ENCODE assay signal across 8 cellular contexts in genomic region chr3:9168230-9168629, GRCh38.
DNase-seq lines count a peak whose midpoint lies in the region; ATAC-seq and TF ChIP-seq lines count a peak whose summit lies in the region.

No MANE protein-coding gene starts in this region.

- DNase-seq in GM13977 (ENCODE audit: low spot score), result peak; percentile 79
- peak; percentile 82 for DNase-seq in epithelial cell of esophagus (ENCODE audit: low read depth)
- DNase-seq in upper lobe of right lung, result no peak
- DNase-seq in middle frontal gyrus (ENCODE audit: extremely low spot score, low spot score), result no peak
- no peak for DNase-seq in effector memory CD8-positive, alpha-beta T cell
- no peak for DNase-seq in NCI-H1092 (lab: John Stamatoyannopoulos, UW)

- H3K4me3 ChIP-seq in Loucy (ENCODE audit: low read length, poor library complexity, severe bottlenecking), result no peak overlapping the region
- no peak overlapping the region for H3K4me3 ChIP-seq in epithelial cell of esophagus (ENCODE audit: low read length)
- no peak overlapping the region for H3K4me3 ChIP-seq in upper lobe of right lung

- no peaks in the 10 kb centered on the region for H3K9me3 Mint-ChIP-seq in effector memory CD8-positive, alpha-beta T cell

- peaks cover 53% of the 10 kb centered on the region for H3K79me2 ChIP-seq in Loucy (ENCODE audit: insufficient read depth, low read length)

- H3K27ac ChIP-seq in upper lobe of right lung, result no peak overlapping the region

- TF ChIP-seq CTCF in GM13977 (IDR thresholded peaks at IDR 0.05; ENCODE audit: extremely low read depth, insufficient read depth, missing control alignments) (no peak), Loucy (conservative IDR thresholded peaks at IDR 0.05; ENCODE audit: low read length) (no peak), epithelial cell of esophagus (IDR thresholded peaks at IDR 0.05; ENCODE audit: insufficient read depth, low read depth, low read length, missing control alignments) (no peak), upper lobe of right lung (IDR thresholded peaks at IDR 0.05) (no peak)

- in situ Hi-C loops in GM13977 (cut with MboI; ENCODE audit: low pct_unique_long_range_greater_than_20kb, low sequenced_read_pairs, unreplicated experiment), result no loop called here

- no peaks in the 10 kb centered on the region for H3K27me3 ChIP-seq in Loucy (ENCODE audit: insufficient read depth, low read length, poor library complexity, severe bottlenecking)
- H3K27me3 ChIP-seq in upper lobe of right lung, result no peaks in the 10 kb centered on the region

- intact Hi-C loops in upper lobe of right lung (cut with DNase I), result no loop called here

- H3K4me1 ChIP-seq in Loucy (ENCODE audit: insufficient read depth, low read length, poor library complexity, severe bottlenecking) (peaks cover 48% of the 10 kb centered on the region), upper lobe of right lung (peaks cover 6% of the 10 kb centered on the region)

- H3K9me2 ChIP-seq in Loucy (replicated peaks; ENCODE audit: low read depth, low read length), result no peaks in the 10 kb centered on the region

- no peaks in the 10 kb centered on the region for H3K36me3 Mint-ChIP-seq in effector memory CD8-positive, alpha-beta T cell (ENCODE audit: insufficient read depth)

- H3K27me3 Mint-ChIP-seq in effector memory CD8-positive, alpha-beta T cell, result peaks cover 0 to 10% of the 10 kb centered on the region in 2 donors

- H3K36me3 ChIP-seq in Loucy (ENCODE audit: insufficient read depth, low read length) (no peaks in the 10 kb centered on the region), upper lobe of right lung (no peaks in the 10 kb centered on the region)

- no peak overlapping the region for H3K4me3 Mint-ChIP-seq in effector memory CD8-positive, alpha-beta T cell

- peaks cover 11 to 16% of the 10 kb centered on the region in 2 donors for H3K4me1 Mint-ChIP-seq in effector memory CD8-positive, alpha-beta T cell (ENCODE audit: low read depth in 2 of 2)

- H3K9me3 ChIP-seq in Loucy (ENCODE audit: insufficient read depth, low read depth, low read length) (no peaks in the 10 kb centered on the region), upper lobe of right lung (no peaks in the 10 kb centered on the region)

- H3K4me2 ChIP-seq in Loucy (ENCODE audit: low read depth, low read length, poor library complexity, severe bottlenecking), result peak overlapping the region; percentile 17

- no peak overlapping the region for H3K27ac Mint-ChIP-seq in effector memory CD8-positive, alpha-beta T cell

- ATAC-seq in GM21737 (IDR thresholded peaks at IDR 0.05; ENCODE audit: unreplicated experiment), result peak; percentile 98
- ATAC-seq in upper lobe of right lung, result peak; percentile 7
- ATAC-seq in effector memory CD8-positive, alpha-beta T cell (replicated peaks), result no peak

- no peak overlapping the region for H2AFZ ChIP-seq in Loucy (ENCODE audit: low read length)

- peak overlapping the region; percentile 41 for H3K9ac ChIP-seq in Loucy (ENCODE audit: low read depth, low read length, poor library complexity, severe bottlenecking)

- no peaks in the 10 kb centered on the region for H3F3A ChIP-seq in Loucy (ENCODE audit: low read depth)

- no peaks in the 10 kb centered on the region for H4K20me1 ChIP-seq in Loucy (ENCODE audit: insufficient read depth, low read length, poor library complexity, severe bottlenecking)

Comparison
In these comparisons a context has a peak if more than half of its experiments do, and no peak if none do; other contexts are left out.
1. DNase-seq: peak in GM13977 (single experiment) and epithelial cell of esophagus (single experiment); none in upper lobe of right lung (single experiment), middle frontal gyrus (single experiment), effector memory CD8-positive, alpha-beta T cell (0 of 3) and NCI-H1092 (single experiment).